17 cellular contexts compared by ENCODE assay signal in the genomic region with DNA sequence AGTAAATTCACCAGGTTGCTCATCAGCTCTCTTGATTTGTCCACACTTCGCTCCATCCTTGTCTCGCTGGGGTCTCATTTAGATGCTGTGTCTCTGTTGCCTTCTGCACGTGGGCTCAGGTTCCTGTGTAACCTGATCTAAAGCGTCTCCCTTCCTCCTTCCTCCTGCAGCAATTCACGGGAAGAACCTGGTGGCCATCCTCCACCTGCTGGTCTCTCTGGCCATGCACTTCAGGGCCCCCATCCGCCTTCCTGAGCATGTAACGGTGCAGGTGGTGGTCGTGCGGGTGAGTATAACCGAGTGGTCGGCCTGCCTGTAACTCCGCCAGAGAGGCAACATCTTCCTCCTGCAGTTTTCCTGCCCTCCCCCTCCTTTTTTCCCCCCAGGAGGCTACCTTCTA. TPM values are rescaled to one million over a fixed set of nuclear protein-coding genes. Genes with fewer than 3 reads are reported as not detected.
"Had no signal": no experiment of that assay in that cellular context is flagged by ENCODE, and none has a peak within 500 bp of the region (broad histone marks: within the 10 kb centered on the region; RNA-seq: fewer than 3 reads in every experiment).

No MANE protein-coding gene starts in this region.

- H3K27ac Mint-ChIP-seq: activated CD8-positive, alpha-beta T cell treated with anti-CD3 and anti-CD28 coated beads, Interleukin-2, amount 10 ng/mL, durations not matched to agents 7 days and 5 days; activated T-helper 1 cell treated with anti-CD3 and anti-CD28 coated beads, Interleukin-12 subunit alpha, Interleukin-12 subunit beta, Interleukin-2, Interleukin-4 antibody, amounts not matched to agents 30 ng/mL and 10 ng/mL and 1 ng/mL, durations not matched to agents 14 hours and 24 hours and 36 hours; natural killer cell had no signal

- ATAC-seq: activated CD8-positive, alpha-beta T cell treated with anti-CD3 and anti-CD28 coated beads, Interleukin-2, amount 10 ng/mL, durations not matched to agents 7 days and 5 days; esophagus mucosa; left lobe of liver; natural killer cell had no signal

- H3K4me3 ChIP-seq: stomach, thoracic aorta had no signal

- H3K4me1 ChIP-seq: stomach had no signal

- DNase-seq: activated CD4-positive, alpha-beta T cell treated with anti-CD3 and anti-CD28 coated beads for 4 hours; activated CD8-positive, alpha-beta memory T cell treated with anti-CD3 and anti-CD28 coated beads, Interleukin-2, amount 50 U/mL, for 48 hours; activated CD8-positive, alpha-beta T cell treated with anti-CD3 and anti-CD28 coated beads, Interleukin-2, amount 10 ng/mL, durations not matched to agents 7 days and 5 days; activated naive CD4-positive, alpha-beta T cell; hypothalamus; natural killer cell; nucleus accumbens; stimulated activated CD4-positive, alpha-beta T cell treated with anti-CD3 and anti-CD28 coated beads, Interleukin-4, amount 100 ng/mL, for 4 hours; stomach had no signal

- H3K9me3 Mint-ChIP-seq: natural killer cell had no signal

- H3K4me3 Mint-ChIP-seq: activated CD8-positive, alpha-beta T cell treated with anti-CD3 and anti-CD28 coated beads, Interleukin-2, amount 10 ng/mL, durations not matched to agents 7 days and 5 days; activated T-helper 1 cell treated with anti-CD3 and anti-CD28 coated beads, Interleukin-12 subunit alpha, Interleukin-12 subunit beta, Interleukin-2, Interleukin-4 antibody, amounts not matched to agents 30 ng/mL and 10 ng/mL and 1 ng/mL, durations not matched to agents 14 hours and 24 hours and 36 hours; natural killer cell had no signal

- H3K27me3 ChIP-seq: stomach had no signal

- H3K27ac ChIP-seq: stomach, thoracic aorta, VCaP had no signal

- H3K36me3 ChIP-seq: thoracic aorta had no signal

RNA-seq across cellular contexts. Expression of a gene that starts 48.0 kb away (rescaled TPM):
- total RNA-seq: bronchial epithelial cell, glomerular endothelial cell, pulmonary artery endothelial cell had no signal
